ENCODE assay signal across 39 cellular contexts in the genomic region with DNA sequence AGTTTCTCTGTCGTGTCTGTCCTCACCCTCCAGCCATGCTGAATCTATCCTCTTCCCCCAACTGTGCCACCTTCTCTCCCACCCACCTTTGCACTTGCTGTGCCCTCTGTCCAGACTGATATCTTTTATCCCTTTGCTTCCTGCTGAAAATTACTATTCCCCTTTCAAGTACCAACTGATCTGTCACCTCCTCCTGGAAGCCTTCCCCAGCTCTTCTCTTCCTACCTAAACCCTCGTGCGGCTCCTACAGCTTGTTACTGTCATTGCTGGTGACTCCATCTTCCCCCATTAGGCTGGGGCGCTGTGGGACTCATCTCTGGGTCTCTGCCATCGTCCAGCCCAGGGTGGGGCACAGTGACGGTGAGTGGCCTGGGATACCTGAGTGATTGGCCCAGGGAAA. TPM values are rescaled to one million over a fixed set of nuclear protein-coding genes. Genes with fewer than 3 reads are reported as not detected.
"Had no signal": no experiment of that assay in that cellular context is flagged by ENCODE, and none has a peak within 500 bp of the region (broad histone marks: within the 10 kb centered on the region; RNA-seq: fewer than 3 reads in every experiment).

No MANE protein-coding gene starts in this region.

- H3K36me3 ChIP-seq: adrenal gland, brain microvascular endothelial cell, breast epithelium had no signal

- H3K4me3 Mint-ChIP-seq: activated B cell treated with CpG ODN at 0.5 μM for 24 hours; activated CD4-positive, alpha-beta memory T cell treated with anti-CD3 and anti-CD28 coated beads for 36 hours; activated CD4-positive, alpha-beta T cell treated with anti-CD3 and anti-CD28 coated beads, Interleukin-2, amount 10 ng/mL, durations not matched to agents 24 days and 14 days; activated CD8-positive, alpha-beta T cell treated with anti-CD3 and anti-CD28 coated beads for 36 hours; activated naive CD4-positive, alpha-beta T cell treated with anti-CD3 and anti-CD28 coated beads for 36 hours; activated T-cell treated with anti-CD3 and anti-CD28 coated beads, Interleukin-2, amount 50 U/mL, for 4 hours; activated T-cell treated with anti-CD3 and anti-CD28 coated beads, Interleukin-2, amount 50 U/mL, for 72 hours; activated T-helper 1 cell treated with anti-CD3 and anti-CD28 coated beads, Interleukin-12 subunit alpha, Interleukin-12 subunit beta, Interleukin-2, Interleukin-4 antibody, amounts not matched to agents 30 ng/mL and 10 ng/mL and 1 ng/mL, durations not matched to agents 14 hours and 24 hours and 36 hours; activated T-helper 17 cell treated with anti-CD3 and anti-CD28 coated beads, Interleukin-2, amount 50 U/mL, for 72 hours; T-helper 1 cell treated with Interleukin-12 subunit alpha and Interleukin-12 subunit beta and Interleukin-4 antibody, amounts not matched to agents 30 μg/mL and 1 μg/mL, for 36 hours; T-helper 2 cell treated with Interferon-gamma antibody and Interleukin-4, amounts not matched to agents 5 μg/mL and 100 μg/mL, for 36 hours had no signal

- H3K4me3 ChIP-seq: adrenal gland, body of pancreas, breast epithelium had no signal

- H3K27ac Mint-ChIP-seq: activated B cell treated with CpG ODN at 0.5 μM for 24 hours; activated CD4-positive, alpha-beta memory T cell treated with anti-CD3 and anti-CD28 coated beads for 36 hours; activated CD4-positive, alpha-beta T cell treated with anti-CD3 and anti-CD28 coated beads, Interleukin-2, amount 10 ng/mL, durations not matched to agents 24 days and 14 days; activated CD8-positive, alpha-beta T cell treated with anti-CD3 and anti-CD28 coated beads for 36 hours; activated naive CD4-positive, alpha-beta T cell treated with anti-CD3 and anti-CD28 coated beads for 36 hours; activated T-cell treated with anti-CD3 and anti-CD28 coated beads, Interleukin-2, amount 50 U/mL, for 72 hours; activated T-helper 1 cell treated with anti-CD3 and anti-CD28 coated beads, Interleukin-12 subunit alpha, Interleukin-12 subunit beta, Interleukin-2, Interleukin-4 antibody, amounts not matched to agents 30 ng/mL and 10 ng/mL and 1 ng/mL, durations not matched to agents 14 hours and 24 hours and 36 hours; activated T-helper 17 cell treated with anti-CD3 and anti-CD28 coated beads, Interleukin-2, amount 50 U/mL, for 72 hours; T-helper 1 cell treated with Interleukin-12 subunit alpha and Interleukin-12 subunit beta and Interleukin-4 antibody, amounts not matched to agents 30 μg/mL and 1 μg/mL, for 36 hours; T-helper 2 cell treated with Interferon-gamma antibody and Interleukin-4, amounts not matched to agents 5 μg/mL and 100 μg/mL, for 36 hours had no signal

- H3K9me3 Mint-ChIP-seq: activated CD4-positive, alpha-beta T cell treated with anti-CD3 and anti-CD28 coated beads, Interleukin-2, amount 10 ng/mL, durations not matched to agents 24 days and 14 days; activated T-cell treated with anti-CD3 and anti-CD28 coated beads, Interleukin-2, amount 50 U/mL, for 4 hours; activated T-helper 1 cell treated with anti-CD3 and anti-CD28 coated beads, Interleukin-12 subunit alpha, Interleukin-12 subunit beta, Interleukin-2, Interleukin-4 antibody, amounts not matched to agents 30 ng/mL and 10 ng/mL and 1 ng/mL, durations not matched to agents 14 hours and 24 hours and 36 hours; activated T-helper 17 cell treated with anti-CD3 and anti-CD28 coated beads, Interleukin-2, amount 50 U/mL, for 72 hours; T-helper 1 cell treated with Interleukin-12 subunit alpha and Interleukin-12 subunit beta and Interleukin-4 antibody, amounts not matched to agents 30 μg/mL and 1 μg/mL, for 36 hours; T-helper 2 cell treated with Interferon-gamma antibody and Interleukin-4, amounts not matched to agents 5 μg/mL and 100 μg/mL, for 36 hours had no signal

- DNase-seq: activated B cell treated with CpG ODN at 0.5 μM for 24 hours; activated CD4-positive, alpha-beta memory T cell treated with anti-CD3 and anti-CD28 coated beads for 36 hours; activated CD4-positive, alpha-beta T cell treated with anti-CD3 and anti-CD28 coated beads for 4 hours; activated CD4-positive, alpha-beta T cell treated with anti-CD3 and anti-CD28 coated beads, Interleukin-2, amount 10 ng/mL, durations not matched to agents 24 days and 14 days; activated CD4-positive, alpha-beta T cell treated with anti-CD3 and anti-CD28 coated beads, Interleukin-2, amount 50 U/mL, for 1 hour; activated CD4-positive, alpha-beta T cell treated with anti-CD3 and anti-CD28 coated beads, Interleukin-2, amount 50 U/mL, for 4 hours; activated CD4-positive, CD25-positive, alpha-beta regulatory T cell treated with anti-CD3 and anti-CD28 coated beads, Interleukin-2, amount 50 U/mL, for 72 hours; activated CD8-positive, alpha-beta memory T cell treated with anti-CD3 and anti-CD28 coated beads, Interleukin-2, amount 50 U/mL, for 4 hours; activated CD8-positive, alpha-beta T cell treated with anti-CD3 and anti-CD28 coated beads for 36 hours; activated effector memory CD4-positive, alpha-beta T cell treated with anti-CD3 and anti-CD28 coated beads, Interleukin-2, amount 50 U/mL, for 16 hours; activated gamma-delta T cell treated with Interleukin-2 at 50 U/mL for 16 hours; activated naive CD4-positive, alpha-beta T cell; activated naive CD4-positive, alpha-beta T cell treated with anti-CD3 and anti-CD28 coated beads for 36 hours; activated naive CD4-positive, alpha-beta T cell treated with anti-CD3 and anti-CD28 coated beads, Interleukin-2, amount 50 U/mL, for 16 hours; activated T-cell treated with anti-CD3 and anti-CD28 coated beads for 4 hours; activated T-cell treated with anti-CD3 and anti-CD28 coated beads, Interleukin-2, amount 50 U/mL, for 1 hour; activated T-cell treated with anti-CD3 and anti-CD28 coated beads, Interleukin-2, amount 50 U/mL, for 4 hours; activated T-cell treated with anti-CD3 and anti-CD28 coated beads, Interleukin-2, amount 50 U/mL, for 72 hours; adrenal gland; amniotic stem cell; aorta; body of pancreas; brain microvascular endothelial cell; central memory CD4-positive, alpha-beta T cell; T-helper 1 cell; T-helper 2 cell; T-helper 9 cell had no signal

- H3K27me3 Mint-ChIP-seq: activated B cell treated with CpG ODN at 0.5 μM for 24 hours; activated CD4-positive, alpha-beta memory T cell treated with anti-CD3 and anti-CD28 coated beads for 36 hours; activated CD4-positive, alpha-beta T cell treated with anti-CD3 and anti-CD28 coated beads, Interleukin-2, amount 10 ng/mL, durations not matched to agents 24 days and 14 days; activated CD8-positive, alpha-beta T cell treated with anti-CD3 and anti-CD28 coated beads for 36 hours; activated T-helper 17 cell treated with anti-CD3 and anti-CD28 coated beads, Interleukin-2, amount 50 U/mL, for 72 hours had no signal

- FAIRE-seq: astrocyte, TTC549 had no signal

- H3K9me3 ChIP-seq: adrenal gland, body of pancreas had no signal

- ATAC-seq: activated CD8-positive, alpha-beta T cell treated with anti-CD3 and anti-CD28 coated beads for 36 hours; activated naive CD4-positive, alpha-beta T cell treated with anti-CD3 and anti-CD28 coated beads, Interleukin-2, amount 50 U/mL, for 72 hours; activated T-cell treated with anti-CD3 and anti-CD28 coated beads, Interleukin-2, amount 50 U/mL, for 4 hours; activated T-cell treated with anti-CD3 and anti-CD28 coated beads, Interleukin-2, amount 50 U/mL, for 72 hours; activated T-helper 17 cell treated with anti-CD3 and anti-CD28 coated beads, Interleukin-2, amount 50 U/mL, for 72 hours; body of pancreas had no signal

- H3K4me1 ChIP-seq: adrenal gland, body of pancreas, breast epithelium had no signal

- H3K27ac ChIP-seq: adrenal gland, body of pancreas, brain microvascular endothelial cell, breast epithelium, VCaP had no signal

- H3K27me3 ChIP-seq: adrenal gland, body of pancreas, brain microvascular endothelial cell had no signal

- H3K4me1 Mint-ChIP-seq: activated B cell treated with CpG ODN at 0.5 μM for 24 hours; activated CD4-positive, alpha-beta T cell treated with anti-CD3 and anti-CD28 coated beads, Interleukin-2, amount 10 ng/mL, durations not matched to agents 24 days and 14 days; activated T-helper 17 cell treated with anti-CD3 and anti-CD28 coated beads, Interleukin-2, amount 50 U/mL, for 72 hours had no signal

- H3K36me3 Mint-ChIP-seq: activated CD4-positive, alpha-beta memory T cell treated with anti-CD3 and anti-CD28 coated beads for 36 hours; activated naive CD4-positive, alpha-beta T cell treated with anti-CD3 and anti-CD28 coated beads, Interleukin-2, amount 50 U/mL, for 72 hours had no signal

RNA-seq across cellular contexts. Expression of gene BPIFB6, which starts 1.1 kb away (rescaled TPM):
- total RNA-seq: activated B cell treated with CpG ODN at 0.5 μM for 24 hours; activated CD4-positive, alpha-beta memory T cell treated with anti-CD3 and anti-CD28 coated beads for 36 hours; activated CD4-positive, alpha-beta T cell treated with anti-CD3 and anti-CD28 coated beads, Interleukin-2, amount 10 ng/mL, durations not matched to agents 24 days and 14 days; activated CD8-positive, alpha-beta memory T cell treated with anti-CD3 and anti-CD28 coated beads for 36 hours; activated CD8-positive, alpha-beta T cell treated with anti-CD3 and anti-CD28 coated beads for 36 hours; activated naive CD4-positive, alpha-beta T cell treated with anti-CD3 and anti-CD28 coated beads for 36 hours; activated naive CD4-positive, alpha-beta T cell treated with anti-CD3 and anti-CD28 coated beads, Interleukin-2, amount 50 U/mL, for 72 hours; activated T-cell treated with anti-CD3 and anti-CD28 coated beads, Interleukin-2, amount 50 U/mL, for 4 hours; activated T-cell treated with anti-CD3 and anti-CD28 coated beads, Interleukin-2, amount 50 U/mL, for 72 hours; activated T-helper 1 cell treated with anti-CD3 and anti-CD28 coated beads, Interleukin-12 subunit alpha, Interleukin-12 subunit beta, Interleukin-2, Interleukin-4 antibody, amounts not matched to agents 30 ng/mL and 10 ng/mL and 1 ng/mL, durations not matched to agents 14 hours and 24 hours and 36 hours; activated T-helper 17 cell treated with anti-CD3 and anti-CD28 coated beads, Interleukin-2, amount 50 U/mL, for 72 hours; adrenal gland; aorta; astrocyte; body of pancreas; breast epithelium; cardiac septum; cerebellum had no signal
- polyA plus RNA-seq: adrenal gland, aorta had no signal

RNA-seq across cellular contexts. Expression of gene BPIFB3, which starts 21.1 kb away (rescaled TPM):
- total RNA-seq: activated B cell treated with CpG ODN at 0.5 μM for 24 hours; activated CD4-positive, alpha-beta memory T cell treated with anti-CD3 and anti-CD28 coated beads for 36 hours; activated CD4-positive, alpha-beta T cell treated with anti-CD3 and anti-CD28 coated beads, Interleukin-2, amount 10 ng/mL, durations not matched to agents 24 days and 14 days; activated CD8-positive, alpha-beta memory T cell treated with anti-CD3 and anti-CD28 coated beads for 36 hours; activated CD8-positive, alpha-beta T cell treated with anti-CD3 and anti-CD28 coated beads for 36 hours; activated naive CD4-positive, alpha-beta T cell treated with anti-CD3 and anti-CD28 coated beads for 36 hours; activated naive CD4-positive, alpha-beta T cell treated with anti-CD3 and anti-CD28 coated beads, Interleukin-2, amount 50 U/mL, for 72 hours; activated T-cell treated with anti-CD3 and anti-CD28 coated beads, Interleukin-2, amount 50 U/mL, for 4 hours; activated T-cell treated with anti-CD3 and anti-CD28 coated beads, Interleukin-2, amount 50 U/mL, for 72 hours; activated T-helper 1 cell treated with anti-CD3 and anti-CD28 coated beads, Interleukin-12 subunit alpha, Interleukin-12 subunit beta, Interleukin-2, Interleukin-4 antibody, amounts not matched to agents 30 ng/mL and 10 ng/mL and 1 ng/mL, durations not matched to agents 14 hours and 24 hours and 36 hours; activated T-helper 17 cell treated with anti-CD3 and anti-CD28 coated beads, Interleukin-2, amount 50 U/mL, for 72 hours; adrenal gland; aorta; astrocyte; body of pancreas; breast epithelium; cardiac septum; cerebellum had no signal
- polyA plus RNA-seq: adrenal gland, aorta had no signal

RNA-seq across cellular contexts. Expression of gene BPIFB2, which starts 25.1 kb away (rescaled TPM):
- total RNA-seq: activated B cell treated with CpG ODN at 0.5 μM for 24 hours; activated CD4-positive, alpha-beta memory T cell treated with anti-CD3 and anti-CD28 coated beads for 36 hours; activated CD4-positive, alpha-beta T cell treated with anti-CD3 and anti-CD28 coated beads, Interleukin-2, amount 10 ng/mL, durations not matched to agents 24 days and 14 days; activated CD8-positive, alpha-beta memory T cell treated with anti-CD3 and anti-CD28 coated beads for 36 hours; activated CD8-positive, alpha-beta T cell treated with anti-CD3 and anti-CD28 coated beads for 36 hours; activated naive CD4-positive, alpha-beta T cell treated with anti-CD3 and anti-CD28 coated beads for 36 hours; activated naive CD4-positive, alpha-beta T cell treated with anti-CD3 and anti-CD28 coated beads, Interleukin-2, amount 50 U/mL, for 72 hours; activated T-cell treated with anti-CD3 and anti-CD28 coated beads, Interleukin-2, amount 50 U/mL, for 72 hours; activated T-helper 1 cell treated with anti-CD3 and anti-CD28 coated beads, Interleukin-12 subunit alpha, Interleukin-12 subunit beta, Interleukin-2, Interleukin-4 antibody, amounts not matched to agents 30 ng/mL and 10 ng/mL and 1 ng/mL, durations not matched to agents 14 hours and 24 hours and 36 hours; activated T-helper 17 cell treated with anti-CD3 and anti-CD28 coated beads, Interleukin-2, amount 50 U/mL, for 72 hours; aorta; astrocyte; body of pancreas; cardiac septum; cerebellum had no signal
- polyA plus RNA-seq: adrenal gland, aorta had no signal

RNA-seq across cellular contexts. Expression of gene SUN5, which starts 28.3 kb away (rescaled TPM):
- total RNA-seq: activated B cell treated with CpG ODN at 0.5 μM for 24 hours; activated CD4-positive, alpha-beta memory T cell treated with anti-CD3 and anti-CD28 coated beads for 36 hours; activated CD4-positive, alpha-beta T cell treated with anti-CD3 and anti-CD28 coated beads, Interleukin-2, amount 10 ng/mL, durations not matched to agents 24 days and 14 days; activated CD8-positive, alpha-beta memory T cell treated with anti-CD3 and anti-CD28 coated beads for 36 hours; activated CD8-positive, alpha-beta T cell treated with anti-CD3 and anti-CD28 coated beads for 36 hours; activated naive CD4-positive, alpha-beta T cell treated with anti-CD3 and anti-CD28 coated beads for 36 hours; activated naive CD4-positive, alpha-beta T cell treated with anti-CD3 and anti-CD28 coated beads, Interleukin-2, amount 50 U/mL, for 72 hours; activated T-cell treated with anti-CD3 and anti-CD28 coated beads, Interleukin-2, amount 50 U/mL, for 4 hours; activated T-cell treated with anti-CD3 and anti-CD28 coated beads, Interleukin-2, amount 50 U/mL, for 72 hours; activated T-helper 1 cell treated with anti-CD3 and anti-CD28 coated beads, Interleukin-12 subunit alpha, Interleukin-12 subunit beta, Interleukin-2, Interleukin-4 antibody, amounts not matched to agents 30 ng/mL and 10 ng/mL and 1 ng/mL, durations not matched to agents 14 hours and 24 hours and 36 hours; activated T-helper 17 cell treated with anti-CD3 and anti-CD28 coated beads, Interleukin-2, amount 50 U/mL, for 72 hours; adrenal gland; aorta; astrocyte; body of pancreas; breast epithelium; cardiac septum; cerebellum had no signal
- polyA plus RNA-seq: adrenal gland, aorta had no signal

RNA-seq across cellular contexts. Expression of gene BPIFB4, which starts 46.9 kb away (rescaled TPM):
- total RNA-seq: activated B cell treated with CpG ODN at 0.5 μM for 24 hours; activated CD4-positive, alpha-beta memory T cell treated with anti-CD3 and anti-CD28 coated beads for 36 hours; activated CD4-positive, alpha-beta T cell treated with anti-CD3 and anti-CD28 coated beads, Interleukin-2, amount 10 ng/mL, durations not matched to agents 24 days and 14 days; activated CD8-positive, alpha-beta memory T cell treated with anti-CD3 and anti-CD28 coated beads for 36 hours; activated CD8-positive, alpha-beta T cell treated with anti-CD3 and anti-CD28 coated beads for 36 hours; activated naive CD4-positive, alpha-beta T cell treated with anti-CD3 and anti-CD28 coated beads for 36 hours; activated naive CD4-positive, alpha-beta T cell treated with anti-CD3 and anti-CD28 coated beads, Interleukin-2, amount 50 U/mL, for 72 hours; activated T-cell treated with anti-CD3 and anti-CD28 coated beads, Interleukin-2, amount 50 U/mL, for 4 hours; activated T-cell treated with anti-CD3 and anti-CD28 coated beads, Interleukin-2, amount 50 U/mL, for 72 hours; activated T-helper 1 cell treated with anti-CD3 and anti-CD28 coated beads, Interleukin-12 subunit alpha, Interleukin-12 subunit beta, Interleukin-2, Interleukin-4 antibody, amounts not matched to agents 30 ng/mL and 10 ng/mL and 1 ng/mL, durations not matched to agents 14 hours and 24 hours and 36 hours; activated T-helper 17 cell treated with anti-CD3 and anti-CD28 coated beads, Interleukin-2, amount 50 U/mL, for 72 hours; adrenal gland; aorta; astrocyte; body of pancreas; breast epithelium; cardiac septum; cerebellum had no signal
- polyA plus RNA-seq: aorta had no signal
